In the genomic region with DNA sequence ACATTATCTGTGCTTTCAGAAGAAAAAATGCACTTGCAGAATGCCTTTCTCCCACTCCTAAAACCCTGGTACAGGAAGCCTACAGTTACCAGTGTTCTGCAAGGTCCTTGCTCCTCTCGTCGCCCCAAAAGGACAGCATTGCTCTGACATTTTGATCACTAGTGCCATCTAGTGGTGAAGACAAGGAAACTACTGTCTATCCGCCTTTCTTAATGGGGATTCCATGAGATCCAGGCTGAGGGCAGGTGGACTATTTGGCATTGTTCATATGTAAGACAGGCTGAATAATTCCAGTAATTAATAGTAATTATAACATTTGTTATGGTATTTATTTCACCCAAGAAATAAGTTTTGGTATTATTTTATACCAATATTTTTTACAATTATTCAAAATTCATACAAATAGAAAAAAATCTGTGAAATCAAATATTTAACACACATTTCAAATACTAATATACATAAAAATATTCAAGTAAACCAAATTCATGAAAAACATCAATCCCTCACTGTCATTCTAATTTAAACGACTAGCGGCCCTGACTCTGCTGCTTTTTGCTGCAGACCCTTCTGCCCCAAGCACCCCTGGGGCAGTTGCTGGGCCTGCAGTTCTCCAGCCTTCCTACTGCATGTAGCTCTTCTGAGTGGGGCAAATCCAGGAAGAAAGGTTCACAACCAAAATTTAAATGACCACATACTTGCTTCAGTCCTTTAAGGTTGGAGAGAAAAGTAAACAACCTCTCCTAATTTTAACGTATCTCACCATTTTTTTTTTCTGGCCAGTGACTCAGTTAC, we compare ENCODE assay signal across 8 cellular contexts. TPM values are rescaled to one million over a fixed set of nuclear protein-coding genes. Genes with fewer than 3 reads are reported as not detected.
DNase-seq lines count a peak whose midpoint lies in the region; ATAC-seq and TF ChIP-seq lines count a peak whose summit lies in the region.

No MANE protein-coding gene starts in this region.

- H3K27me3 Mint-ChIP-seq in activated CD8-positive, alpha-beta T cell treated with anti-CD3 and anti-CD28 coated beads, Interleukin-2, amount 10 ng/mL, durations not matched to agents 7 days and 5 days (ENCODE audit: low read depth): no peaks in the 10 kb centered on the region
- H3K27me3 Mint-ChIP-seq in neural crest cell (ENCODE audit: low read depth): no peaks in the 10 kb centered on the region

- no peaks in the 10 kb centered on the region for H3K9me3 Mint-ChIP-seq in activated CD8-positive, alpha-beta T cell treated with anti-CD3 and anti-CD28 coated beads, Interleukin-2, amount 10 ng/mL, durations not matched to agents 7 days and 5 days (ENCODE audit: insufficient read depth)
- no peaks in the 10 kb centered on the region for H3K9me3 Mint-ChIP-seq in neural crest cell

- no peaks in the 10 kb centered on the region for H3K79me2 ChIP-seq in fibroblast of lung (ENCODE audit: control insufficient read depth, insufficient read depth, low read length)

- CTCF ChIA-PET in activated CD8-positive, alpha-beta T cell treated with anti-CD3 and anti-CD28 coated beads, Interleukin-2, amount 10 ng/mL, durations not matched to agents 7 days and 5 days (lab: Charles Lee): interaction anchor here (0.8 to 5.3 kb wide), 5 partner anchors 11 to 122 kb away, joined by 3 to 50 read pairs (median 4); a partner anchor contains a TSS

- no peak overlapping the region for H3K9ac ChIP-seq in fibroblast of lung (ENCODE audit: insufficient read depth, low read length)

- H3K4me3 Mint-ChIP-seq in activated CD8-positive, alpha-beta T cell treated with anti-CD3 and anti-CD28 coated beads, Interleukin-2, amount 10 ng/mL, durations not matched to agents 7 days and 5 days: no peak overlapping the region
- H3K4me3 Mint-ChIP-seq in neural crest cell: no peak overlapping the region

- POLR2A ChIA-PET in activated CD8-positive, alpha-beta T cell treated with anti-CD3 and anti-CD28 coated beads, Interleukin-2, amount 10 ng/mL, durations not matched to agents 7 days and 5 days (lab: Charles Lee): no interaction called here

- H3K4me1 ChIP-seq in fibroblast of lung (ENCODE audit: control insufficient read depth, extremely low read depth, insufficient read depth, low read length): peaks cover 13% of the 10 kb centered on the region

- no peak overlapping the region for H3K27ac ChIP-seq in fibroblast of lung (ENCODE audit: insufficient read depth, low read length)

- no peak overlapping the region for H3K4me3 ChIP-seq in fibroblast of lung (replicated peaks in 1 of 4; ENCODE audit: control extremely low read depth in 1 of 4, insufficient read depth in 1 of 4, low read depth in 3 of 4, low read length in 4 of 4)

- H3K36me3 ChIP-seq in fibroblast of lung (ENCODE audit: control insufficient read depth, insufficient read depth, low read length): no peaks in the 10 kb centered on the region

- H3K27ac Mint-ChIP-seq in activated CD8-positive, alpha-beta T cell treated with anti-CD3 and anti-CD28 coated beads, Interleukin-2, amount 10 ng/mL, durations not matched to agents 7 days and 5 days: no peak overlapping the region
- no peak overlapping the region for H3K27ac Mint-ChIP-seq in neural crest cell (ENCODE audit: unreplicated experiment)

- peak; percentile 92 for ATAC-seq in GM21576 (IDR thresholded peaks at IDR 0.05; ENCODE audit: unreplicated experiment)
- peak; percentile 91 for ATAC-seq in activated CD8-positive, alpha-beta T cell treated with anti-CD3 and anti-CD28 coated beads, Interleukin-2, amount 10 ng/mL, durations not matched to agents 7 days and 5 days

- peaks cover 54% of the 10 kb centered on the region for H3K36me3 Mint-ChIP-seq in activated CD8-positive, alpha-beta T cell treated with anti-CD3 and anti-CD28 coated beads, Interleukin-2, amount 10 ng/mL, durations not matched to agents 7 days and 5 days (ENCODE audit: low read depth)
- peaks cover 15% of the 10 kb centered on the region for H3K36me3 Mint-ChIP-seq in neural crest cell (ENCODE audit: low read depth)

- no peak overlapping the region for H2AFZ ChIP-seq in fibroblast of lung (ENCODE audit: low read length)

- DNase-seq in GM03348 (ENCODE audit: low spot score) (peak; percentile 77), HS-27A (ENCODE audit: low read depth) (peak; percentile 14), NCI-H69 (lab: John Stamatoyannopoulos, UW) (peak; percentile 93), fibroblast of lung (ENCODE audit: low read depth in 2 of 2) (peak; percentile 65 to 75), neural crest cell (ENCODE audit: low read depth, low spot score) (peak; percentile 17), GOT3 (lab: John Stamatoyannopoulos, UW) (no peak)
- DNase-seq in activated CD8-positive, alpha-beta T cell treated with anti-CD3 and anti-CD28 coated beads, Interleukin-2, amount 10 ng/mL, durations not matched to agents 7 days and 5 days: peak; percentile 50

- H4K20me1 ChIP-seq in fibroblast of lung (ENCODE audit: control insufficient read depth, extremely low read depth, insufficient read depth, low read length): no peaks in the 10 kb centered on the region

- H3K27me3 ChIP-seq in fibroblast of lung (ENCODE audit: control insufficient read depth, insufficient read depth, low read length): no peaks in the 10 kb centered on the region

- no peak overlapping the region for H3K4me2 ChIP-seq in fibroblast of lung (ENCODE audit: extremely low read depth, insufficient read depth, low read length)

- H3K9me3 ChIP-seq in fibroblast of lung (ENCODE audit: control insufficient read depth, insufficient read depth, low read depth, low read length): no peaks in the 10 kb centered on the region

- TF ChIP-seq CTCF in fibroblast of lung (conservative IDR thresholded peaks at IDR 0.05 in 1 of 2, IDR thresholded peaks at IDR 0.05 in 1 of 2; ENCODE audit: low read depth in 1 of 2, low read length in 2 of 2): peak; percentile 79 to 84
- TF ChIP-seq CTCF in neural crest cell (conservative IDR thresholded peaks at IDR 0.05): peak; percentile 91

- peaks cover 3% of the 10 kb centered on the region for H3K4me1 Mint-ChIP-seq in activated CD8-positive, alpha-beta T cell treated with anti-CD3 and anti-CD28 coated beads, Interleukin-2, amount 10 ng/mL, durations not matched to agents 7 days and 5 days (ENCODE audit: low read depth)
- peaks cover 4% of the 10 kb centered on the region for H3K4me1 Mint-ChIP-seq in neural crest cell

RNA-seq across cellular contexts. Expression of a gene that starts 19.0 kb away (rescaled TPM):
- 100 to 1,000 TPM; 137 to 141 TPM for total RNA-seq in activated CD8-positive, alpha-beta T cell treated with anti-CD3 and anti-CD28 coated beads, Interleukin-2, amount 10 ng/mL, durations not matched to agents 7 days and 5 days
- 67.3 and 98.8 TPM in 2 replicates for total RNA-seq in fibroblast of lung
- 416 and 437 TPM in 2 replicates for polyA plus RNA-seq in fibroblast of lung
- polyA plus RNA-seq in fibroblast of lung (2012): 166 and 174 TPM in 2 replicates
- 145 and 433 TPM in 2 replicates for polyA minus RNA-seq in fibroblast of lung (ENCODE audit: low replicate concordance)
- 175 and 179 TPM in 2 replicates for total RNA-seq in neural crest cell

RNA-seq across cellular contexts. Expression of a gene that starts 19.1 kb away (rescaled TPM):
- 1 to 10 TPM; 8.4 to 8.7 TPM for total RNA-seq in activated CD8-positive, alpha-beta T cell treated with anti-CD3 and anti-CD28 coated beads, Interleukin-2, amount 10 ng/mL, durations not matched to agents 7 days and 5 days
- total RNA-seq in fibroblast of lung: 3.3 and 4.5 TPM in 2 replicates
- 3.9 and 4.3 TPM in 2 replicates for polyA plus RNA-seq in fibroblast of lung
- 1.8 and 1.9 TPM in 2 replicates for polyA plus RNA-seq in fibroblast of lung (2012)
- 2.9 and 3.1 TPM in 2 replicates for polyA minus RNA-seq in fibroblast of lung (ENCODE audit: low replicate concordance)
- total RNA-seq in neural crest cell: 9.3 and 12.3 TPM in 2 replicates
